ENCODE assay signal across 1 cellular context in the genomic region with DNA sequence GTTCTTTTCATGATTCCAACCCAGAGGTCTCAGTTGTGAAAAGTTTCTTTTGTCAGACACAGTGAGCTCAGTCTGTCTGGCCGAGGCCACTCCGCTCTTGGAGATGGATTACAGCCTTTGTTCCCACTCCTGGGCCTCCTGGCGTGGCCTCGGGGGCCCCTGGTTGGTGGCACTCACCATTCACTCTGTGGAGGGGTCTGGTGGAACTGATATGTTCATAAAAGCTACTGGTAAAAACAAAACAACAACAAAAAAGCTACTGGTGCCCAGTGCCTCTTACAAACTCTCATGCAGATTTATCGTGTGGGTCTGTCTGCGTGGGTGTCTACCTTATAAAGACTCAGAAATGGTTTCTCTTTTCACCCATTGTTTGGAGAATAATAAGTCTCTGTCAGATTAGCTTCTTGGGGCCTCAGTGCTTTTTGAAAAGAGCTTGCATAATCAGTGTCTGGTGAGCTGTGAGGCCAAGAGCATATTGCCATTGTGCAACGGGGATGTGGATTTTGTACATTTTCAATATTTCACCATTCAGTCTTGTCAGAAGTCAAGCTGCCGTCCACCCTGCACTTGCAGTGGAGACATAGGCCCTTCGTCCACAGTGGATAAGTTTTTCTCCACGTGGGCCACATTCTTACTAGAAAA.
TF ChIP-seq lines count a peak whose summit lies in the region.

No MANE protein-coding gene starts in this region.

TF ChIP-seq in GM23338, 12 proteins besides CTCF, POLR2A, EP300 and RAD21 (continued from another document):
- TF ChIP-seq ZNF331 (CRISPR knock-in tag; IDR thresholded peaks at IDR 0.05; ENCODE audit: low read depth), result no peak
